Comparison of ENCODE assay signal across 28 cellular contexts in genomic region chr12:91896725-91897515, GRCh38.
DNase-seq lines count a peak whose midpoint lies in the region; ATAC-seq, FAIRE-seq and TF ChIP-seq lines count a peak whose summit lies in the region.
"Had no signal": no experiment of that assay in that cellular context is flagged by ENCODE, and none has a peak within 500 bp of the region (broad histone marks: within the 10 kb centered on the region; RNA-seq: fewer than 3 reads in every experiment).

No MANE protein-coding gene starts in this region.

- FAIRE-seq in GM12892 (lab: Jason Lieb, UNC): no peak
- FAIRE-seq: H54, HepG2, small intestine had no signal

- ATAC-seq in left cardiac atrium (peak; percentile 66 to 83), HG03521 (IDR thresholded peaks at IDR 0.05; ENCODE audit: unreplicated experiment) (no peak)
- ATAC-seq in activated CD4-positive, CD25-positive, alpha-beta regulatory T cell treated with anti-CD3 and anti-CD28 coated beads, Interleukin-2, amount 50 U/mL, for 24 hours: no peak
- ATAC-seq: activated T-cell treated with anti-CD3 and anti-CD28 coated beads, Interleukin-2, amount 50 U/mL, for 4 hours; HepG2; left lung; stimulated activated naive CD8-positive, alpha-beta T cell treated with anti-CD3 and anti-CD28 coated beads, Interleukin-15, Interleukin-2, amounts not matched to agents 100 U/mL and 50 U/mL, for 24 hours had no signal

- TF ChIP-seq EP300 in sigmoid colon (IDR thresholded peaks at IDR 0.05): no peak

- in situ Hi-C loops in G401 (cut with HindIII; ENCODE audit: low sequenced_read_pairs): no loop called here

- TF ChIP-seq POLR2A in sigmoid colon (IDR thresholded peaks at IDR 0.05) (no peak), GM12892 (IDR thresholded peaks at IDR 0.05; ENCODE audit: low read depth, low read length) (no peak)

- no peaks in the 10 kb centered on the region for H3K27me3 ChIP-seq in sigmoid colon
- H3K27me3 ChIP-seq: BLaER1 treated with 17β-estradiol and CSF1 and Interleukin-3, amounts not matched to agents 10 nM and 100 nM; colonic mucosa; left lung had no signal

- peaks cover 0 to 7% (median 2%) of the 10 kb centered on the region in 4 donors for H3K4me1 ChIP-seq in sigmoid colon
- H3K4me1 ChIP-seq: BLaER1 treated with 17β-estradiol and CSF1 and Interleukin-3, amounts not matched to agents 10 nM and 100 nM; colonic mucosa; left lung; prostate gland had no signal

- TF ChIP-seq CTCF in sigmoid colon (IDR thresholded peaks at IDR 0.05): no peak

- DNase-seq in G401 (ENCODE audit: low spot score) (peak; percentile 98), cerebellar nuclear complex (lab: John Stamatoyannopoulos, UW) (peak; percentile 95 to 100), left cardiac atrium (peak; percentile 37), sigmoid colon (peak; percentile 64), GM12892 (ENCODE audit: insufficient read length) (no peak)
- no peak for DNase-seq in stimulated activated naive CD4-positive, alpha-beta T cell (lab: John Stamatoyannopoulos, UW)
- DNase-seq: activated CD4-positive, CD25-positive, alpha-beta regulatory T cell treated with anti-CD3 and anti-CD28 coated beads, Interleukin-2, amount 50 U/mL, for 72 hours; activated naive CD4-positive, alpha-beta T cell treated with anti-CD3 and anti-CD28 coated beads, Interleukin-2, amount 50 U/mL, for 16 hours; activated T-cell treated with anti-CD3 and anti-CD28 coated beads, Interleukin-2, amount 50 U/mL, for 4 hours; Calu3; colonic mucosa; endodermal cell; head of caudate nucleus; left lung; NCI-H1092; NCI-H2029 treated with DMSO at 0.1 percent for 48 hours; NCI-H226; NCI-H774; SHP77 treated with DMSO at 0.1 percent for 48 hours; small intestine; stimulated activated CD4-positive, alpha-beta T cell treated with anti-CD3 and anti-CD28 coated beads, Interleukin-2, amount 100 ng/mL, for 48 hours; stimulated activated naive CD8-positive, alpha-beta T cell treated with anti-CD3 and anti-CD28 coated beads, Interleukin-15, Interleukin-2, amounts not matched to agents 100 U/mL and 50 U/mL, for 24 hours had no signal

- intact Hi-C loops in left cardiac atrium (cut with DNase I) (no loop called here), sigmoid colon (cut with DNase I) (no loop called here)

- H3K4me3 ChIP-seq in sigmoid colon: no peak overlapping the region
- H3K4me3 ChIP-seq: BLaER1 treated with 17β-estradiol and CSF1 and Interleukin-3, amounts not matched to agents 10 nM and 100 nM; colonic mucosa; left lung; prostate gland had no signal

- peak overlapping the region in 1 of 4 donors; percentile 5 for H3K27ac ChIP-seq in sigmoid colon
- H3K27ac ChIP-seq: BLaER1 treated with 17β-estradiol and CSF1 and Interleukin-3, amounts not matched to agents 10 nM and 100 nM; colonic mucosa; left lung; prostate gland had no signal

- H3K9me3 ChIP-seq in sigmoid colon: no peaks in the 10 kb centered on the region
- H3K9me3 ChIP-seq: colonic mucosa, left lung, prostate gland had no signal

- H3K36me3 ChIP-seq in sigmoid colon: no peaks in the 10 kb centered on the region
- H3K36me3 ChIP-seq: BLaER1 treated with 17β-estradiol and CSF1 and Interleukin-3, amounts not matched to agents 10 nM and 100 nM; colonic mucosa; left lung; prostate gland had no signal

- 88 to 94% methylated on average over 8 of the region's 8 CpGs for WGBS in sigmoid colon, 2 donors

Comparison
In these comparisons a context has a peak if more than half of its experiments do, and no peak if none do; other contexts are left out.
1. DNase-seq: peak in G401 (single experiment), cerebellar nuclear complex (2 of 2), left cardiac atrium (single experiment) and sigmoid colon (single experiment); none in GM12892 (single experiment) and stimulated activated naive CD4-positive, alpha-beta T cell (0 of 6).
2. ATAC-seq: peak in left cardiac atrium (2 of 2); none in HG03521 (single experiment) and activated CD4-positive, CD25-positive, alpha-beta regulatory T cell treated with anti-CD3 and anti-CD28 coated beads, Interleukin-2, amount 50 U/mL, for 24 hours (0 of 2).